8 cellular contexts compared by ENCODE assay signal in genomic region chr9:100473271-100474081, GRCh38. TPM values are rescaled to one million over a fixed set of nuclear protein-coding genes. Genes with fewer than 3 reads are reported as not detected.
DNase-seq lines count a peak whose midpoint lies in the region; ATAC-seq and TF ChIP-seq lines count a peak whose summit lies in the region.

No MANE protein-coding gene starts in this region.

- DNase-seq in dorsolateral prefrontal cortex (peak in 7 of 10 donors; percentile 26 to 58 (median 37)), memory B cell (ENCODE audit: low spot score in 2 of 2) (peak; percentile 32 to 36), HT-29 (ENCODE audit: low spot score) (no peak)

- H3K27me3 Mint-ChIP-seq in memory B cell = peaks cover 15% of the 10 kb centered on the region

- H3K27ac ChIP-seq in KOPT-K1 (ENCODE audit: low read depth, low read length, poor library complexity, severe bottlenecking) (peak overlapping the region; percentile 36), dorsolateral prefrontal cortex (peak overlapping the region in 56 of 59 donors; percentile 36 to 95 (median 85)), subcutaneous abdominal adipose tissue (ENCODE audit: low read depth, low read length) (no peak overlapping the region)

- H3K4me3 ChIP-seq in GM08714 (ENCODE audit: low read length) = peak overlapping the region; percentile 58
- peak overlapping the region; percentile 45 to 99 (median 89) for H3K4me3 ChIP-seq in dorsolateral prefrontal cortex
- peak overlapping the region in 4 of 5 donors; percentile 57 to 72 (median 64) for H3K4me3 ChIP-seq in subcutaneous abdominal adipose tissue (ENCODE audit: low read depth in 1 of 5, low read length in 5 of 5)

- no peak for TF ChIP-seq CTCF in dorsolateral prefrontal cortex (IDR thresholded peaks at IDR 0.05 in 54 of 56, conservative IDR thresholded peaks at IDR 0.05 in 2 of 56; ENCODE audit: low read depth in 1 of 56, partially characterized antibody in 56 of 56)

- no peaks in the 10 kb centered on the region for H3K9me3 ChIP-seq in KOPT-K1 (ENCODE audit: insufficient read depth, low read length, poor library complexity, severe bottlenecking)
- no peaks in the 10 kb centered on the region for H3K9me3 ChIP-seq in subcutaneous abdominal adipose tissue (ENCODE audit: control insufficient read depth in 5 of 5, low read length in 5 of 5)

- no peaks in the 10 kb centered on the region for H3K9me3 Mint-ChIP-seq in memory B cell

- H3K36me3 Mint-ChIP-seq in memory B cell = no peaks in the 10 kb centered on the region

- H3K4me3 Mint-ChIP-seq in memory B cell = peak overlapping the region; percentile 71

- ATAC-seq in GM21737 (IDR thresholded peaks at IDR 0.05; ENCODE audit: unreplicated experiment) (peak; percentile 48), memory B cell (ENCODE audit: low read depth) (peak; percentile 75)
- peak; percentile 67 to 68 for ATAC-seq in activated CD4-positive, CD25-positive, alpha-beta regulatory T cell treated with anti-CD3 and anti-CD28 coated beads, Interleukin-2, amount 50 U/mL, for 24 hours

- H3K4me1 ChIP-seq in subcutaneous abdominal adipose tissue (ENCODE audit: control insufficient read depth in 5 of 5, insufficient read depth in 5 of 5, low read length in 5 of 5) = peaks cover 0 to 13% (median 8%) of the 10 kb centered on the region in 5 donors

- intact Hi-C loops in dorsolateral prefrontal cortex (cut with DNase I) = loop anchor here (5.0 to 10.0 kb wide), 2 partner anchors 46 to 121 kb away; partner anchors contain the start of gene MSANTD3 (in 2 of the 2)

- H3K27ac Mint-ChIP-seq in memory B cell = no peak overlapping the region

- H3K4me1 Mint-ChIP-seq in memory B cell = peaks cover 11% of the 10 kb centered on the region

- H3K36me3 ChIP-seq in KOPT-K1 (ENCODE audit: insufficient read depth, low read length) (no peaks in the 10 kb centered on the region), subcutaneous abdominal adipose tissue (ENCODE audit: control insufficient read depth in 5 of 5, insufficient read depth in 5 of 5, low read length in 5 of 5) (no peaks in the 10 kb centered on the region)

- no peaks in the 10 kb centered on the region for H3K27me3 ChIP-seq in dorsolateral prefrontal cortex
- H3K27me3 ChIP-seq in subcutaneous abdominal adipose tissue (ENCODE audit: control insufficient read depth in 5 of 5, insufficient read depth in 4 of 5, low read length in 5 of 5) = peaks cover 0 to 7% (median 4%) of the 10 kb centered on the region in 5 donors

- peak overlapping the region in 2 of 5 donors; percentile 21 to 56 for H3K9ac ChIP-seq in subcutaneous abdominal adipose tissue (ENCODE audit: low read length in 5 of 5)

RNA-seq across cellular contexts. Expression of gene TMEFF1, which starts 0.5 kb away (rescaled TPM):
- 10 to 100 TPM; 15.9 to 42.8 (median 25.6) TPM for total RNA-seq in dorsolateral prefrontal cortex
- total RNA-seq in HT-29 (2014; rRNA removed; shearing (Covaris generic)) = not detected in 2 replicates

RNA-seq across cellular contexts. Expression of gene MSANTD3, which starts 46.5 kb away (rescaled TPM):
- total RNA-seq in dorsolateral prefrontal cortex = 10 to 100 TPM; 19.8 to 52.0 (median 34.3) TPM
- 16.5 and 18.6 TPM in 2 replicates for total RNA-seq in HT-29 (2014; rRNA removed; shearing (Covaris generic))

Comparison
In these comparisons a context has a peak if more than half of its experiments do, and no peak if none do; other contexts are left out.
1. RNA of gene TMEFF1, which starts 0.5 kb away (total RNA-seq): 15.9 to 42.8 TPM in dorsolateral prefrontal cortex; not detected in HT-29; every median in the first group is over 10 times any median in the second.
2. Peak in every context shown above with its lines, with median percentiles within 50 percentile points of each other: H3K4me3 ChIP-seq and ATAC-seq.